Comparison of ENCODE assay signal across 21 cellular contexts in the genomic region with DNA sequence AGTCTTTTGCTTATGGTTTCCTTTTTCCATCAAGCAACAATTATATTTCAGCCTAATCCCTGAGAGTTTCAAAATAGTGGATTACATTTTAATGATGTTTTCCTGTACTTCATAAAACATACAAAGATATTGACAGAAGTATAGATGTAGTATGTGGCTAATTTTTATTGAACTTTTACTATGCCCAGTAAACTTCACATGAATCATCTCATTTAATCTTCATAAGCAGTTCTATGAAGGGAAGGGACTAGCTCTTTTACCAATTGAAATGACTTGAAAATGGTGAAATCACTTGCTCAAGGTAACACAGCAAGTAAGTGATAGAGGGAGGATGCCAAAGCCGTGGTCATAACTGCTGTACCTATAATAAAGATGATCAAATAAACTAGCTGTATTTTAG.
"Had no signal": no experiment of that assay in that cellular context is flagged by ENCODE, and none has a peak within 500 bp of the region (broad histone marks: within the 10 kb centered on the region; RNA-seq: fewer than 3 reads in every experiment).

No MANE protein-coding gene starts in this region.

- DNase-seq: effector CD4-positive, alpha-beta T cell; foreskin keratinocyte; heart left ventricle; kidney; natural killer cell; pancreas; right lobe of liver; small intestine; stimulated activated CD4-positive, alpha-beta T cell treated with anti-CD3 and anti-CD28 coated beads, Interleukin-15, amount 100 ng/mL, for 24 hours; stimulated activated CD4-positive, alpha-beta T cell treated with anti-CD3 and anti-CD28 coated beads, Interleukin-2, amount 100 ng/mL, for 48 hours; stimulated activated naive B cell treated with anti-CD40 and anti-IgM and Interleukin-4, amounts not matched to agents 10 μg/mL and 1 μg/mL and 100 μg/mL, for 72 hours; upper lobe of left lung had no signal

- H3K27ac Mint-ChIP-seq: memory B cell; natural killer cell; stimulated activated naive B cell treated with anti-CD40 and anti-IgM and Interleukin-4, amounts not matched to agents 10 μg/mL and 1 μg/mL and 100 μg/mL, for 72 hours; stimulated activated naive CD8-positive, alpha-beta T cell treated with anti-CD3 and anti-CD28 coated beads, Interleukin-15, Interleukin-2, amounts not matched to agents 100 ng/mL and 50 ng/mL, for 24 hours had no signal

- H2AFZ ChIP-seq: hepatocyte had no signal

- H3K4me3 ChIP-seq: coronary artery, gastroesophageal sphincter, heart left ventricle, hepatocyte, lung, pancreas, right lobe of liver, thoracic aorta, tibial nerve, upper lobe of left lung had no signal

- H3K9me3 Mint-ChIP-seq: memory B cell; natural killer cell; stimulated activated naive B cell treated with anti-CD40 and anti-IgM and Interleukin-4, amounts not matched to agents 10 μg/mL and 1 μg/mL and 100 μg/mL, for 72 hours; stimulated activated naive CD8-positive, alpha-beta T cell treated with anti-CD3 and anti-CD28 coated beads, Interleukin-15, Interleukin-2, amounts not matched to agents 100 ng/mL and 50 ng/mL, for 24 hours had no signal

- H3K27me3 Mint-ChIP-seq: memory B cell; stimulated activated naive B cell treated with anti-CD40 and anti-IgM and Interleukin-4, amounts not matched to agents 10 μg/mL and 1 μg/mL and 100 μg/mL, for 72 hours; stimulated activated naive CD8-positive, alpha-beta T cell treated with anti-CD3 and anti-CD28 coated beads, Interleukin-15, Interleukin-2, amounts not matched to agents 100 ng/mL and 50 ng/mL, for 24 hours had no signal

- H3K9me3 ChIP-seq: gastroesophageal sphincter, heart left ventricle, pancreas, right lobe of liver, thoracic aorta, tibial nerve, upper lobe of left lung had no signal

- H3K27ac ChIP-seq: coronary artery, epithelial cell of prostate, foreskin keratinocyte, gastroesophageal sphincter, heart left ventricle, hepatocyte, pancreas, right lobe of liver, thoracic aorta, tibial nerve, upper lobe of left lung had no signal

- H3K4me1 ChIP-seq: right lobe of liver had no signal

- H3K27me3 ChIP-seq: foreskin keratinocyte, gastroesophageal sphincter, heart left ventricle, hepatocyte, pancreas, right lobe of liver, tibial nerve, upper lobe of left lung had no signal

- H3K36me3 ChIP-seq: gastroesophageal sphincter, pancreas, right lobe of liver, thoracic aorta, tibial nerve, upper lobe of left lung had no signal

- H3K36me3 Mint-ChIP-seq: memory B cell, natural killer cell had no signal

- H3K4me3 Mint-ChIP-seq: memory B cell; natural killer cell; stimulated activated naive B cell treated with anti-CD40 and anti-IgM and Interleukin-4, amounts not matched to agents 10 μg/mL and 1 μg/mL and 100 μg/mL, for 72 hours; stimulated activated naive CD8-positive, alpha-beta T cell treated with anti-CD3 and anti-CD28 coated beads, Interleukin-15, Interleukin-2, amounts not matched to agents 100 ng/mL and 50 ng/mL, for 24 hours had no signal
